Comparison of ENCODE assay signal across 8 cellular contexts in genomic region chr15:58833681-58834426, GRCh38.
A peak's percentile ranks its signal among the peaks of the same experiment; 100 is the strongest.
DNase-seq lines count a peak whose midpoint lies in the region; ATAC-seq, FAIRE-seq and TF ChIP-seq lines count a peak whose summit lies in the region.
"Not testable (repeated sequence)": the region's sequence is repeated elsewhere in the genome, so short reads cannot be mapped to it uniquely, and the experiment has no call there.

No MANE protein-coding gene starts in this region.

- TF ChIP-seq EP300 in HepG2 (IDR thresholded peaks at IDR 0.05; ENCODE audit: low read depth in 2 of 2, low read length in 2 of 2); HepG2 (CRISPR knock-in tag; IDR thresholded peaks at IDR 0.05; ENCODE audit: borderline replicate concordance): not testable (repeated sequence)

- TF ChIP-seq CTCF in astrocyte (IDR thresholded peaks at IDR 0.05; ENCODE audit: insufficient read depth, low read depth, low read length); hepatocyte (IDR thresholded peaks at IDR 0.05; ENCODE audit: poor library complexity); HepG2 (CRISPR knock-in tag; IDR thresholded peaks at IDR 0.05): not testable (repeated sequence)

- H3K4me1 ChIP-seq in CD8-positive, alpha-beta memory T cell (ENCODE audit: insufficient read depth, low read length); astrocyte (ENCODE audit: insufficient read depth, low read length); hepatocyte (ENCODE audit: insufficient read depth); HepG2 (ENCODE audit: insufficient read depth, low read length); neuronal stem cell (ENCODE audit: control insufficient read depth in 2 of 2, insufficient read depth in 1 of 2, low read depth in 1 of 2, low read length in 2 of 2): not testable (repeated sequence)
- H3K4me1 ChIP-seq in HAP-1 = peaks cover 15% of the 10 kb centered on the region

- not testable (repeated sequence) for H4K20me1 ChIP-seq in astrocyte (ENCODE audit: insufficient read depth, low read length); hepatocyte (ENCODE audit: insufficient read depth, poor library complexity, severe bottlenecking); HepG2 (ENCODE audit: insufficient read depth, low read length)

- H3K27me3 Mint-ChIP-seq in CD8-positive, alpha-beta memory T cell; astrocyte (ENCODE audit: low read depth, unreplicated experiment): not testable (repeated sequence)

- not testable (repeated sequence) for H4K91ac ChIP-seq in neuronal stem cell (ENCODE audit: low read depth, low read length, poor library complexity)

- not testable (repeated sequence) for H3K27me3 ChIP-seq in CD8-positive, alpha-beta memory T cell (ENCODE audit: insufficient read depth, low read length, poor library complexity, severe bottlenecking); HAP-1 (ENCODE audit: low read depth); astrocyte (ENCODE audit: insufficient read depth, low read length); hepatocyte; HepG2 (ENCODE audit: control insufficient read depth in 1 of 2, insufficient read depth in 2 of 2, low read length in 2 of 2); neuronal stem cell (ENCODE audit: control insufficient read depth in 3 of 3, insufficient read depth in 3 of 3, low read depth in 1 of 3, low read length in 3 of 3)

- not testable (repeated sequence) for H2BK5ac ChIP-seq in neuronal stem cell (ENCODE audit: low read length)

- intact Hi-C loops in HepG2 (cut with micrococcal nuclease; ENCODE audit: unreplicated experiment) = not testable (repeated sequence)

- H3K9me3 ChIP-seq in CD8-positive, alpha-beta memory T cell (ENCODE audit: low read length); HAP-1; astrocyte (ENCODE audit: insufficient read depth, low read depth, low read length); hepatocyte (ENCODE audit: low read depth); HepG2 (ENCODE audit: low read length); neuronal stem cell (replicated peaks in 1 of 2; ENCODE audit: control insufficient read depth in 2 of 2, insufficient read depth in 1 of 2, low read depth in 1 of 2, low read length in 2 of 2): not testable (repeated sequence)

- H3K4ac ChIP-seq in neuronal stem cell (ENCODE audit: low read length) = not testable (repeated sequence)

- H2BK120ac ChIP-seq in neuronal stem cell (ENCODE audit: low read depth, low read length) = not testable (repeated sequence)

- H3K79me1 ChIP-seq in neuronal stem cell (ENCODE audit: low read depth, low read length) = not testable (repeated sequence)

- not testable (repeated sequence) for H3K4me3 ChIP-seq in CD8-positive, alpha-beta memory T cell (ENCODE audit: low read length); HAP-1; astrocyte (ENCODE audit: insufficient read depth, low read depth, low read length); hepatocyte; HepG2 (replicated peaks in 1 of 3; ENCODE audit: insufficient read depth in 1 of 3, low read depth in 2 of 3, low read length in 3 of 3)
- peak overlapping the region in 1 of 2 donors; percentile 52 for H3K4me3 ChIP-seq in neuronal stem cell (ENCODE audit: low read length in 2 of 2)

- not testable (repeated sequence) for TF ChIP-seq POLR2A in HepG2 (IDR thresholded peaks at IDR 0.05; ENCODE audit: insufficient read depth in 1 of 2, low read depth in 2 of 2, low read length in 2 of 2)

- not testable (repeated sequence) for H2AFZ ChIP-seq in astrocyte (ENCODE audit: low read depth, low read length); hepatocyte; HepG2 (ENCODE audit: low read length); neuronal stem cell (ENCODE audit: low read length)

- in situ Hi-C loops in HAP-1 (cut with MboI; ENCODE audit: low sequenced_read_pairs); HepG2 (cut with HindIII; ENCODE audit: extremely low pct_ligation_motif_present, low pct_unique_long_range_greater_than_20kb): not testable (repeated sequence)

- H2BK15ac ChIP-seq in neuronal stem cell (ENCODE audit: low read length) = not testable (repeated sequence)

- TSS peak; percentile 35 for BruUV-seq in HepG2 (replicated peaks; lab: Mats Ljungman, UMichigan)

- H3K4me1 Mint-ChIP-seq in CD8-positive, alpha-beta memory T cell = not testable (repeated sequence)
- H3K4me1 Mint-ChIP-seq in astrocyte (ENCODE audit: low read depth, unreplicated experiment) = peaks cover 12% of the 10 kb centered on the region

- not testable (repeated sequence) for H2AK5ac ChIP-seq in neuronal stem cell (ENCODE audit: low read depth, low read length)

- not testable (repeated sequence) for H3K79me2 ChIP-seq in astrocyte (ENCODE audit: insufficient read depth, low read length); hepatocyte; HepG2 (ENCODE audit: insufficient read depth, low read length)

- not testable (repeated sequence) for H2BK12ac ChIP-seq in neuronal stem cell (ENCODE audit: low read length)

- not testable (repeated sequence) for DNase-seq in CD8-positive, alpha-beta memory T cell; astrocyte (ENCODE audit: low read depth); HepG2 (ENCODE audit: low spot score); neuronal stem cell (ENCODE audit: low spot score)
- peak; percentile 14 to 61 for DNase-seq in HAP-1 (ENCODE audit: low spot score in 2 of 2)
- DNase-seq in Kasumi-1 (lab: John Stamatoyannopoulos, UW) = peak; percentile 15 to 25
- peak; percentile 31 for DNase-seq in OCI-M2 (lab: John Stamatoyannopoulos, UW; ENCODE audit: unreplicated experiment)
- peak; percentile 4 for DNase-seq in hepatocyte (ENCODE audit: low spot score)

- not testable (repeated sequence) for H3K14ac ChIP-seq in neuronal stem cell (ENCODE audit: low read length)

- not testable (repeated sequence) for H3K4me3 Mint-ChIP-seq in CD8-positive, alpha-beta memory T cell
- H3K4me3 Mint-ChIP-seq in astrocyte (ENCODE audit: unreplicated experiment) = peak overlapping the region; percentile 6

- not testable (repeated sequence) for H3K36me3 ChIP-seq in CD8-positive, alpha-beta memory T cell (ENCODE audit: insufficient read depth, low read length); HAP-1 (replicated peaks); astrocyte (ENCODE audit: insufficient read depth, low read length); hepatocyte (replicated peaks; ENCODE audit: insufficient read depth, low read depth); HepG2 (replicated peaks in 1 of 2; ENCODE audit: control insufficient read depth in 1 of 2, insufficient read depth in 2 of 2, low read length in 2 of 2)
- peaks cover 0 to 41% of the 10 kb centered on the region in 2 donors for H3K36me3 ChIP-seq in neuronal stem cell (replicated peaks in 1 of 2; ENCODE audit: control insufficient read depth in 2 of 2, insufficient read depth in 2 of 2, low read length in 2 of 2)

- not testable (repeated sequence) for H3K23ac ChIP-seq in neuronal stem cell (ENCODE audit: low read depth, low read length, poor library complexity)

- peaks cover 0 to 52% (median 10%) of the 10 kb centered on the region in 3 donors for H3K36me3 Mint-ChIP-seq in CD8-positive, alpha-beta memory T cell
- H3K36me3 Mint-ChIP-seq in astrocyte (ENCODE audit: low read depth, unreplicated experiment) = not testable (repeated sequence)

- peak overlapping the region; percentile 17 for H3K27ac ChIP-seq in CD8-positive, alpha-beta memory T cell (ENCODE audit: low read depth, low read length)
- not testable (repeated sequence) for H3K27ac ChIP-seq in astrocyte (ENCODE audit: low read depth, low read length); HepG2 (ENCODE audit: extremely low read length, insufficient read depth, low read length)
- H3K27ac ChIP-seq in hepatocyte (peak overlapping the region; percentile 17), neuronal stem cell (replicated peaks; ENCODE audit: low read length) (peak overlapping the region; percentile 51)

- not testable (repeated sequence) for H4K8ac ChIP-seq in neuronal stem cell (ENCODE audit: low read depth, low read length)

- TF ChIP-seq RAD21 in HepG2 (CRISPR knock-in tag; IDR thresholded peaks at IDR 0.05) = not testable (repeated sequence)

- CTCF ChIA-PET in CD8-positive, alpha-beta memory T cell (lab: Charles Lee); HepG2 (lab: Yijun Ruan, JAX; ENCODE audit: low intra/inter-chr PET ratio, low total read pairs): not testable (repeated sequence)

- 12% methylated on average over 9 of the region's 9 CpGs for WGBS in hepatocyte (ENCODE audit: low lambda C conversion rate, missing lambda C conversion rate)
- 93% methylated on average over 9 of the region's 9 CpGs for WGBS in HepG2 (ENCODE audit: low lambda C conversion rate)
- no CpG with 5 or more reads among the region's 9 CpGs for WGBS in neuronal stem cell (ENCODE audit: extremely low coverage in 2 of 2, insufficient read length in 2 of 2, insufficient replicate concordance in 1 of 2), 2 donors

- not testable (repeated sequence) for H3K27ac Mint-ChIP-seq in CD8-positive, alpha-beta memory T cell; astrocyte (ENCODE audit: unreplicated experiment)

- FAIRE-seq in astrocyte (lab: Jason Lieb, UNC); HepG2 (lab: Jason Lieb, UNC): not testable (repeated sequence)

- not testable (repeated sequence) for H3K9me3 Mint-ChIP-seq in CD8-positive, alpha-beta memory T cell; astrocyte (ENCODE audit: unreplicated experiment)

- POLR2A ChIA-PET in CD8-positive, alpha-beta memory T cell (lab: Charles Lee); HepG2 (lab: Yijun Ruan, JAX): not testable (repeated sequence)

- not testable (repeated sequence) for ATAC-seq in HepG2

- not testable (repeated sequence) for H3K9me2 ChIP-seq in hepatocyte (replicated peaks; ENCODE audit: insufficient read depth)

- H3K9ac ChIP-seq in astrocyte (ENCODE audit: low read length); HepG2 (ENCODE audit: insufficient read depth, low read depth, low read length); neuronal stem cell (ENCODE audit: low read depth, low read length, poor library complexity): not testable (repeated sequence)

- not testable (repeated sequence) for H3K4me2 ChIP-seq in astrocyte (ENCODE audit: low read length); HepG2 (ENCODE audit: low read depth, low read length)
- peak overlapping the region; percentile 64 for H3K4me2 ChIP-seq in hepatocyte
- H3K4me2 ChIP-seq in neuronal stem cell (ENCODE audit: insufficient read depth, low read length, poor library complexity, severe bottlenecking) = peak overlapping the region; percentile 20

- H3K18ac ChIP-seq in neuronal stem cell (ENCODE audit: low read length) = not testable (repeated sequence)
